8 cellular contexts compared by ENCODE assay signal in the genomic region with DNA sequence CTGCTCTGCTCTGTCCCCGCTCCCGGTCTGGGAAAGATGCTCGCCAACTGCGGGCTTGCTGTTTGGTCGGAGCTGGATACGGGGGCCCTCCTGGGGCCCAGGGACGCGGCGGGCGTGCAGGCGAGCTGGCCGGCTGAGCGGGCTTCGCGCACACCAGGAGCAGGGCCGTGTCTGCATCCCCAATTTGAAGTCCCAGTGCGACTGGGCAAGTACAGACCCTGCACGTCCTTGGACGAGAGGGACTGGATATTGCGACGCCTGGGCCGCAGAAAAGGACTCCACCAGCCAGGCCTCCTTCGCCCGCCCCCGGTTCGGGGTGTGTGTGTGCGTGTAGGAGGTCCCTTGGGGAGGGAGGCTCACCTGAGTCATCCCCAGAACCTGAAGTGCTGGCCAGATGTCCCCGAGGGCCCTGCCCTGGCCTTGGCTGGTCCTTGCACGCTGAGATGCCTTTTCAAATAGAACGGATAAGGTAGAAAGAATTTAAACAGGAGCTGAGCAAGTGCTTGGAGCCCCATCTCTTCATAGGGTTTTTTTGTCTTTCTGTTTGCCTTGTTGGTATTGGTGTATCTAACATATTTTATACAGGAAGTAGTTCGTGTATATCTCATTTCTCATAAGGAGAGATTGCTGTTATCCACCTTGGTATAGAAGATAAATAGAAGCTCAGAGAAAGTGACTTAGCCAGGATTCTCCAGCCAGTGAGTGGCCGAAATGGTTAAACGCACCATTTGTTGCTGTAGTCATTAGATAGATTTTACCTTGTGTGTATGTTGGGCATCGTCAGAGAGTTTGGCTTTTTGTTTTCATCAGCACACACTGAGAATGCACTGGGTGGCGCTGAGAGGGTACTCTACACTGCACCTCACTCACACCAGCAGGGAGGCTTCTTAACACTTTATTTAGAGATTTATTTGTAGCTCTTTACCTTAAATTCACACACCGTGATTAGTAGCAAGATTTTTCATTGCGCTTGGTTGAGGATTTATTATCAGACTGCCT. TPM values are rescaled to one million over a fixed set of nuclear protein-coding genes. Genes with fewer than 3 reads are reported as not detected.
DNase-seq lines count a peak whose midpoint lies in the region; ATAC-seq and TF ChIP-seq lines count a peak whose summit lies in the region.

No MANE protein-coding gene starts in this region.

- no peaks in the 10 kb centered on the region for H3K9me3 ChIP-seq in sigmoid colon

- no peak for TF ChIP-seq EP300 in sigmoid colon (IDR thresholded peaks at IDR 0.05)

- TF ChIP-seq POLR2A in sigmoid colon (IDR thresholded peaks at IDR 0.05), result no peak

- H3K27ac ChIP-seq in sigmoid colon, result peak overlapping the region; percentile 94 to 97 (median 96)

- H3K4me1 ChIP-seq in sigmoid colon, result peaks cover 0 to 58% (median 52%) of the 10 kb centered on the region in 4 donors

- TF ChIP-seq CTCF in HFF-Myc (IDR thresholded peaks at IDR 0.05; ENCODE audit: low read depth, low read length, missing control alignments) (no peak), sigmoid colon (IDR thresholded peaks at IDR 0.05) (no peak)

- H3K27me3 ChIP-seq in sigmoid colon, result no peaks in the 10 kb centered on the region

- H3K4me3 ChIP-seq in HFF-Myc (replicated peaks; ENCODE audit: low read depth, low read length) (peak overlapping the region; percentile 76), sigmoid colon (peak overlapping the region; percentile 80 to 93 (median 81))

- intact Hi-C loops in left cardiac atrium (cut with DNase I), result loop anchor here in 1 of 2 donors (10.0 kb wide), 1 partner anchor 88 kb away; a partner anchor contains a TSS
- intact Hi-C loops in sigmoid colon (cut with DNase I), result loop anchor here (1.0 to 10.0 kb wide), 4 partner anchors 97 to 392 kb away; a partner anchor contains a TSS

- 4 to 9% methylated on average over 37 of the region's 37 CpGs for WGBS in sigmoid colon, 2 donors

- peak; percentile 23 to 50 for DNase-seq in SHP77 (lab: John Stamatoyannopoulos, UW)
- no peak for DNase-seq in SHP77 treated with DMSO at 0.1 percent for 48 hours (lab: John Stamatoyannopoulos, UW)
- DNase-seq in HFF-Myc (ENCODE audit: extremely low read depth, low read depth), result no peak
- DNase-seq in NCI-H128 (lab: John Stamatoyannopoulos, UW; ENCODE audit: unreplicated experiment), result peak; percentile 8
- peak; percentile 30 for DNase-seq in activated effector memory CD4-positive, alpha-beta T cell treated with Interleukin-2 at 50 U/mL for 16 hours
- DNase-seq in left cardiac atrium, result no peak
- DNase-seq in sigmoid colon, result no peak
- DNase-seq in midbrain (lab: John Stamatoyannopoulos, UW), result no peak

- ATAC-seq in left cardiac atrium, result peak; percentile 19 to 21

- no peaks in the 10 kb centered on the region for H3K36me3 ChIP-seq in sigmoid colon

RNA-seq across cellular contexts. Expression of a gene that starts 1.1 kb away (rescaled TPM):
- total RNA-seq in left cardiac atrium, result 10 to 100 TPM; 23.7 to 27.0 TPM
- total RNA-seq in sigmoid colon, result 10 to 100 TPM; 33.5 to 41.1 (median 37.2) TPM
- polyA plus RNA-seq in sigmoid colon, result 10 to 100 TPM; 24.6 to 33.0 (median 30.3) TPM

RNA-seq across cellular contexts. Expression of a gene that starts 54.9 kb away (rescaled TPM):
- total RNA-seq in left cardiac atrium, result 10 to 100 TPM; 12.7 to 24.3 TPM
- total RNA-seq in sigmoid colon, result 10 to 100 TPM in 3 of 4 donors, 1 to 10 TPM in 1; 6.9 to 21.3 (median 15.1) TPM
- 10 to 100 TPM; 48.8 to 61.7 (median 59.5) TPM for polyA plus RNA-seq in sigmoid colon

Comparison
In these comparisons a context has a peak if more than half of its experiments do, and no peak if none do; other contexts are left out.
1. DNase-seq: peak in SHP77 (2 of 2), NCI-H128 (single experiment) and activated effector memory CD4-positive, alpha-beta T cell treated with Interleukin-2 at 50 U/mL for 16 hours (single experiment); none in SHP77 treated with DMSO at 0.1 percent for 48 hours (single experiment), HFF-Myc (single experiment), left cardiac atrium (single experiment), sigmoid colon (single experiment) and midbrain (single experiment).